In genomic region chr11:130560000-130560852, GRCh38 we compare ENCODE assay signal across 1 cellular context.
TF ChIP-seq lines count a peak whose summit lies in the region.

No MANE protein-coding gene starts in this region.

TF ChIP-seq in IMR-90, 13 proteins besides CTCF, POLR2A, EP300 and RAD21:
- no peak for TF ChIP-seq BHLHE40 (IDR thresholded peaks at IDR 0.05; ENCODE audit: low read depth, low read length)
- no peak for TF ChIP-seq CHD1 (IDR thresholded peaks at IDR 0.05; ENCODE audit: low read depth, low read length)
- TF ChIP-seq SMC3 (IDR thresholded peaks at IDR 0.05; ENCODE audit: low read depth, low read length) = no peak
- TF ChIP-seq MXI1 (IDR thresholded peaks at IDR 0.05; ENCODE audit: borderline replicate concordance, low read depth, low read length) = no peak
- no peak for TF ChIP-seq MAFK (IDR thresholded peaks at IDR 0.05; ENCODE audit: low read depth, low read length)
- TF ChIP-seq RCOR1 (IDR thresholded peaks at IDR 0.05; ENCODE audit: insufficient replicate concordance, low read length) = no peak
- no peak for TF ChIP-seq RFX5 (IDR thresholded peaks at IDR 0.05; ENCODE audit: low read depth, low read length)
- TF ChIP-seq CEBPB (IDR thresholded peaks at IDR 0.05; ENCODE audit: low read depth, low read length) = no peak
- TF ChIP-seq USF2 (IDR thresholded peaks at IDR 0.05; ENCODE audit: low read depth, low read length) = no peak
- TF ChIP-seq MAZ (IDR thresholded peaks at IDR 0.05; ENCODE audit: borderline replicate concordance, low read depth, low read length) = no peak
- TF ChIP-seq, protein P1, sequence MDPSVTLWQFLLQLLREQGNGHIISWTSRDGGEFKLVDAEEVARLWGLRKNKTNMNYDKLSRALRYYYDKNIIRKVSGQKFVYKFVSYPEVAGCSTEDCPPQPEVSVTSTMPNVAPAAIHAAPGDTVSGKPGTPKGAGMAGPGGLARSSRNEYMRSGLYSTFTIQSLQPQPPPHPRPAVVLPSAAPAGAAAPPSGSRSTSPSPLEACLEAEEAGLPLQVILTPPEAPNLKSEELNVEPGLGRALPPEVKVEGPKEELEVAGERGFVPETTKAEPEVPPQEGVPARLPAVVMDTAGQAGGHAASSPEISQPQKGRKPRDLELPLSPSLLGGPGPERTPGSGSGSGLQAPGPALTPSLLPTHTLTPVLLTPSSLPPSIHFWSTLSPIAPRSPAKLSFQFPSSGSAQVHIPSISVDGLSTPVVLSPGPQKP (IDR thresholded peaks at IDR 0.05; ENCODE audit: borderline replicate concordance, low read depth, low read length) = no peak
- TF ChIP-seq NFE2L2 (IDR thresholded peaks at IDR 0.05; ENCODE audit: low read depth, low read length) = no peak
- no peak for TF ChIP-seq FOS (IDR thresholded peaks at IDR 0.05; ENCODE audit: low read depth, low read length)
